In the genomic region with DNA sequence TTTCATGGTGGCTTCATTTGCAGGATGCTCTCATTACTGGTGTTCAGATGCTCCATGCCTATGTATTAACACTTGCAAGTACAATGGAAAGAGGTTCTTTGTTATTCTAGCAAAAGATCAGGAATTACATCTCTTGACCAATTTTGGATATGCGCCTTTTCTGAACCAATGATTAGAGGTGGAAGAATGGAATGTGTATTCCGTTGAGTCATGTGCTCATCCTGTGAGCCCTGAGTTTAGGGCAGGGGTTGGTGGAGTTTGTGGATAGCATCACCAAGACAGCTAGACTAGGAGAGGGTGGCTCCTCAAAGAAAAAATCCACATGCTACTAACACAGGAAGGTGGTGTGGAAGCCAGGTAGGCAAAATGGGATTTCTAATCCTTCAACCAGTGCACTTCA, we compare ENCODE assay signal across 19 cellular contexts.
DNase-seq lines count a peak whose midpoint lies in the region; ATAC-seq, FAIRE-seq and TF ChIP-seq lines count a peak whose summit lies in the region.
"Had no signal": no experiment of that assay in that cellular context is flagged by ENCODE, and none has a peak within 500 bp of the region (broad histone marks: within the 10 kb centered on the region; RNA-seq: fewer than 3 reads in every experiment).

No MANE protein-coding gene starts in this region.

- TF ChIP-seq CTCF in pancreas (IDR thresholded peaks at IDR 0.05) = no peak
- TF ChIP-seq CTCF in GM10248 (IDR thresholded peaks at IDR 0.05; ENCODE audit: control extremely low read depth, extremely low read depth, low read depth, missing control alignments) = no peak

- no peak for FAIRE-seq in RCC 7860 (lab: Jason Lieb, UNC)
- FAIRE-seq in pancreas (lab: Jason Lieb, UNC) = no peak
- FAIRE-seq in GM12891 (lab: Jason Lieb, UNC) = no peak
- FAIRE-seq: D721Med, GM18507, H1, HTR-8/SVneo had no signal

- H3K9me3 ChIP-seq in pancreas = no peaks in the 10 kb centered on the region

- H3K36me3 ChIP-seq in pancreas = no peaks in the 10 kb centered on the region

- POLR2A ChIA-PET in GM10248 (lab: Yijun Ruan, JAX) = no interaction called here

- TF ChIP-seq POLR2A in GM12891 (IDR thresholded peaks at IDR 0.05; ENCODE audit: low read depth, low read length) = no peak

- DNase-seq in EH (ENCODE audit: low read depth) = peak; percentile 55
- peak; percentile 61 for DNase-seq in HCEC 1CT
- DNase-seq in LHCN-M2 (ENCODE audit: low read depth) = peak; percentile 26
- peak; percentile 41 for DNase-seq in kidney tubule cell (ENCODE audit: low spot score)
- no peak for DNase-seq in RCC 7860 (ENCODE audit: low spot score)
- DNase-seq in pancreas = no peak
- DNase-seq in GM10248 (ENCODE audit: extremely low spot score) = no peak
- DNase-seq in GM12891 (ENCODE audit: insufficient read length, low spot score) = no peak
- DNase-seq: AML-193; Caco-2; CD4-positive, alpha-beta T cell; H9; Kasumi-1; KBM-7 had no signal

- H3K4me1 ChIP-seq in pancreas = no peaks in the 10 kb centered on the region
- H3K4me1 ChIP-seq: Caco-2 had no signal

- H3K27me3 ChIP-seq in pancreas = no peaks in the 10 kb centered on the region

- 74 to 96% methylated on average over 2 of the region's 2 CpGs for WGBS in pancreas, 2 donors

- no peak overlapping the region for H3K27ac ChIP-seq in pancreas
- H3K27ac ChIP-seq: C4-2B had no signal

- H3K4me3 ChIP-seq in pancreas = no peak overlapping the region

- intact Hi-C loops in pancreas (cut with DNase I) = no loop called here

- CTCF ChIA-PET in GM10248 (lab: Yijun Ruan, JAX) = interaction anchor here (1.1 to 1.3 kb wide), 2 partner anchors 13 to 683 kb away, joined by 3 read pairs; no protein-coding TSS in a partner anchor

- ATAC-seq in pancreas = no peak

TF ChIP-seq in GM12891, 5 proteins besides CTCF, POLR2A, EP300 and RAD21:
- no peak for TF ChIP-seq POU2F2 (IDR thresholded peaks at IDR 0.05; ENCODE audit: low read depth, low read length)
- TF ChIP-seq TAF1 (IDR thresholded peaks at IDR 0.05; ENCODE audit: low read depth, low read length) = no peak
- no peak for TF ChIP-seq PAX5 (IDR thresholded peaks at IDR 0.05; ENCODE audit: insufficient read depth, low read length, severe bottlenecking)
- no peak for TF ChIP-seq POLR2AphosphoS5 (IDR thresholded peaks at IDR 0.05; ENCODE audit: low read depth, low read length)
- TF ChIP-seq SPI1 (IDR thresholded peaks at IDR 0.05; ENCODE audit: low read depth, low read length) = no peak

Comparison
In these comparisons a context has a peak if more than half of its experiments do, and no peak if none do; other contexts are left out.
1. DNase-seq: peak in EH (single experiment), HCEC 1CT (single experiment), LHCN-M2 (single experiment) and kidney tubule cell (single experiment); none in RCC 7860 (single experiment), pancreas (0 of 6), GM10248 (single experiment) and GM12891 (single experiment).